ENCODE assay signal across 8 cellular contexts in genomic region chr3:126703512-126704493, GRCh38. TPM values are rescaled to one million over a fixed set of nuclear protein-coding genes. Genes with fewer than 3 reads are reported as not detected.
DNase-seq lines count a peak whose midpoint lies in the region; ATAC-seq and TF ChIP-seq lines count a peak whose summit lies in the region.

Gene CHCHD6, plus strand, starts transcription at chr3:126704240. Its CDS starts 73 bp downstream, at chr3:126704313.

- no peaks in the 10 kb centered on the region for H3K9me3 ChIP-seq in RWPE2 (ENCODE audit: severe bottlenecking)

- H3K36me3 Mint-ChIP-seq in natural killer cell, result no peaks in the 10 kb centered on the region

- H3K27me3 Mint-ChIP-seq in natural killer cell (ENCODE audit: low read depth in 2 of 2), result peaks cover 37 to 43% of the 10 kb centered on the region in 2 donors

- TF ChIP-seq CTCF in LNCaP clone FGC (IDR thresholded peaks at IDR 0.05; ENCODE audit: control insufficient read depth, extremely low read depth, insufficient read depth) (peak; percentile 29; the same call in 1 of the 2 replicates), RWPE2 (IDR thresholded peaks at IDR 0.05; ENCODE audit: poor library complexity, severe bottlenecking) (peak; percentile 26), natural killer cell (IDR thresholded peaks at IDR 0.05) (no peak)

- H3K4me3 ChIP-seq in LNCaP clone FGC (ENCODE audit: low read depth, low read length), result peak within 1 kb of the TSS; percentile 76
- H3K4me3 ChIP-seq in RWPE2 (ENCODE audit: severe bottlenecking), result peak within 1 kb of the TSS; percentile 76

- no peaks in the 10 kb centered on the region for H3K36me3 ChIP-seq in RWPE2 (ENCODE audit: low read depth)

- no peak within 1 kb of the TSS for H3K27ac ChIP-seq in RWPE2 (ENCODE audit: poor library complexity, severe bottlenecking)

- DNase-seq in EH (ENCODE audit: low read depth), result peak; percentile 91
- peak; percentile 96 for DNase-seq in H4 (ENCODE audit: low spot score)
- DNase-seq in LNCaP clone FGC (ENCODE audit: low read depth), result peak; percentile 90
- DNase-seq in RWPE2 (ENCODE audit: low spot score), result peak; percentile 96
- DNase-seq in activated T-helper 9 cell treated with anti-CD3 and anti-CD28 coated beads, Interleukin-2, amount 50 U/mL, for 16 hours (ENCODE audit: low read depth), result peak; percentile 94
- peak; percentile 92 for DNase-seq in fibroblast of peridontal ligament (ENCODE audit: extremely low read depth)
- DNase-seq in natural killer cell, result peak; percentile 91
- DNase-seq in stimulated activated naive CD4-positive, alpha-beta T cell (lab: John Stamatoyannopoulos, UW), result peak; percentile 90 to 98 (median 96)

- H3K4me1 Mint-ChIP-seq in natural killer cell, result peaks cover 17 to 23% of the 10 kb centered on the region in 2 donors

- peak within 1 kb of the TSS; percentile 61 to 89 for H3K27ac Mint-ChIP-seq in natural killer cell

- H3K4me3 Mint-ChIP-seq in natural killer cell, result peak within 1 kb of the TSS; percentile 96

- H3K27me3 ChIP-seq in RWPE2 (ENCODE audit: insufficient read depth, poor library complexity, severe bottlenecking), result no peaks in the 10 kb centered on the region

- no peaks in the 10 kb centered on the region for H3K9me3 Mint-ChIP-seq in natural killer cell

- H3K4me1 ChIP-seq in RWPE2 (ENCODE audit: insufficient read depth, poor library complexity, severe bottlenecking), result peaks cover 2% of the 10 kb centered on the region

- intact Hi-C loops in natural killer cell (cut with micrococcal nuclease), result loop anchor here (10.0 kb wide), 1 partner anchor 281 kb away; the partner anchor contains the start of gene PLXNA1

- ATAC-seq in RWPE2 (ENCODE audit: low read depth) (peak; percentile 98), natural killer cell (peak; percentile 91 to 94 (median 94))

RNA-seq across cellular contexts. Expression of gene CHCHD6, which starts in this region (rescaled TPM):
- total RNA-seq in H4 (2014; rRNA removed; shearing (Covaris generic)), result 12.5 and 16.5 TPM in 2 replicates
- total RNA-seq in natural killer cell, result 1 to 10 TPM; 5.3 to 9.9 (median 8.3) TPM
